Comparison of ENCODE assay signal across 1 cellular context in the genomic region with DNA sequence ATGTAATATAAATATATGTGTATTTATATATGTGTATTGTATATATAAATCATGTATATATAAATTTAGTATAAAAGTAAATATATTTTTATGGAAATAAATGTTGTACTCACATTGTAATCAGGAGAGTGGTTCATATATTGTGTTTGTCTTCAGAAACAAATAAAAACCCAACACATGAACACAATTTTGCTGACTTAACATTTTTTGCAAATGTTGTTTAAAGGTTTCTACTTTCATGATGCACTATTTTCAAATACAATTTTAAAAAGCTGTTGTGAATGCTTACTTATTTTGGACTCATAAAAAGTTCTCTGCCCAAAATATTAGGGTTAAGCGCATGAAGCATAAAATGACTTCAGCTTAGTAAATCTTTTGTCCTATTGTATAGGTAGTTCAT.
TF ChIP-seq lines count a peak whose summit lies in the region.

No MANE protein-coding gene starts in this region.

TF ChIP-seq in HepG2, 621 proteins besides CTCF, POLR2A, EP300 and RAD21:
- TF ChIP-seq MAFF (IDR thresholded peaks at IDR 0.05; ENCODE audit: low read depth, low read length) (peak; percentile 99), FOXJ3 (CRISPR knock-in tag; IDR thresholded peaks at IDR 0.05; ENCODE audit: borderline replicate concordance) (no peak), ZSCAN25 (CRISPR knock-in tag; IDR thresholded peaks at IDR 0.05) (no peak), GRHL1 (CRISPR knock-in tag; conservative IDR thresholded peaks at IDR 0.05) (no peak), THAP11 (CRISPR knock-in tag; IDR thresholded peaks at IDR 0.05) (no peak), PAXIP1 (CRISPR knock-in tag; conservative IDR thresholded peaks at IDR 0.05) (no peak), NFYB (CRISPR knock-in tag; IDR thresholded peaks at IDR 0.05) (no peak), ZNF432 (CRISPR knock-in tag; IDR thresholded peaks at IDR 0.05; ENCODE audit: borderline replicate concordance) (no peak), MAFK (conservative IDR thresholded peaks at IDR 0.05 in 1 of 2, IDR thresholded peaks at IDR 0.05 in 1 of 2; ENCODE audit: low read length in 2 of 2) (peak; percentile 99 to 100)
